1 cellular context compared by ENCODE assay signal in genomic region chr4:76087007-76087769, GRCh38.
TF ChIP-seq lines count a peak whose summit lies in the region.

No MANE protein-coding gene starts in this region.

TF ChIP-seq in HepG2, 621 proteins besides CTCF, POLR2A, EP300 and RAD21 (continued from another document and continues in another):
- TF ChIP-seq ZNF619 (CRISPR knock-in tag; IDR thresholded peaks at IDR 0.05), result no peak
- TF ChIP-seq NONO (IDR thresholded peaks at IDR 0.05), result no peak
- no peak for TF ChIP-seq NONO (CRISPR knock-in tag; conservative IDR thresholded peaks at IDR 0.05)
- TF ChIP-seq CBX5 (CRISPR knock-in tag; IDR thresholded peaks at IDR 0.05; ENCODE audit: borderline replicate concordance), result no peak
- no peak for TF ChIP-seq REST (IDR thresholded peaks at IDR 0.05; ENCODE audit: borderline replicate concordance in 1 of 2, low read depth in 1 of 2, low read length in 2 of 2)
- no peak; the same call in 1 of the 2 replicates for TF ChIP-seq MYPOP (CRISPR knock-in tag; IDR thresholded peaks at IDR 0.05)
- TF ChIP-seq SUZ12 (IDR thresholded peaks at IDR 0.05; ENCODE audit: low read depth, low read length), result no peak
- no peak for TF ChIP-seq ZBTB1 (CRISPR knock-in tag; IDR thresholded peaks at IDR 0.05; ENCODE audit: borderline replicate concordance)
- no peak for TF ChIP-seq MTF2 (CRISPR knock-in tag; IDR thresholded peaks at IDR 0.05; ENCODE audit: borderline replicate concordance)
- TF ChIP-seq IKZF5 (CRISPR knock-in tag; IDR thresholded peaks at IDR 0.05), result peak; percentile 74; the same call in 1 of the 2 replicates
- peak; percentile 67 for TF ChIP-seq STAG1 (CRISPR knock-in tag; IDR thresholded peaks at IDR 0.05)
- peak; percentile 53; the same call in 1 of the 2 replicates for TF ChIP-seq RARA (CRISPR knock-in tag; IDR thresholded peaks at IDR 0.05)
- TF ChIP-seq ZNF589 (CRISPR knock-in tag; conservative IDR thresholded peaks at IDR 0.05), result no peak
- no peak for TF ChIP-seq AGO1 (IDR thresholded peaks at IDR 0.05; ENCODE audit: low read depth, low read length, poor library complexity, severe bottlenecking)
- TF ChIP-seq KMT2B (CRISPR knock-in tag; IDR thresholded peaks at IDR 0.05), result 0 out of 2 replicates have a peak, but pooled peaks have one; percentile 28
- no peak for TF ChIP-seq CHD4 (IDR thresholded peaks at IDR 0.05; ENCODE audit: borderline replicate concordance, low read length)
- TF ChIP-seq ASH2L (IDR thresholded peaks at IDR 0.05; ENCODE audit: insufficient read length, low read depth, low read length), result no peak
- no peak for TF ChIP-seq NFAT5 (CRISPR knock-in tag; IDR thresholded peaks at IDR 0.05)
- TF ChIP-seq ZNF44 (CRISPR knock-in tag; IDR thresholded peaks at IDR 0.05), result no peak
- TF ChIP-seq ZNF629 (CRISPR knock-in tag; conservative IDR thresholded peaks at IDR 0.05), result no peak
- no peak for TF ChIP-seq FOXP4 (CRISPR knock-in tag; IDR thresholded peaks at IDR 0.05)
- TF ChIP-seq TOPORS (CRISPR knock-in tag; IDR thresholded peaks at IDR 0.05), result no peak
- no peak for TF ChIP-seq ZNF180 (CRISPR knock-in tag; IDR thresholded peaks at IDR 0.05; ENCODE audit: borderline replicate concordance, low read depth)
- TF ChIP-seq ZEB1 (IDR thresholded peaks at IDR 0.05; ENCODE audit: insufficient replicate concordance, low read depth), result no peak
- TF ChIP-seq NFATC3 (CRISPR knock-in tag; IDR thresholded peaks at IDR 0.05), result no peak
- TF ChIP-seq ZNF746 (CRISPR knock-in tag; IDR thresholded peaks at IDR 0.05), result no peak
- peak; percentile 45; the same call in 1 of the 2 replicates for TF ChIP-seq ARID4A (CRISPR knock-in tag; IDR thresholded peaks at IDR 0.05; ENCODE audit: borderline replicate concordance)
- TF ChIP-seq ZNF354B (CRISPR knock-in tag; IDR thresholded peaks at IDR 0.05), result no peak
- no peak for TF ChIP-seq ZSCAN12 (CRISPR knock-in tag; IDR thresholded peaks at IDR 0.05)
- peak; percentile 89 for TF ChIP-seq ZNF317 (CRISPR knock-in tag; IDR thresholded peaks at IDR 0.05)
- TF ChIP-seq ZNF615 (CRISPR knock-in tag; IDR thresholded peaks at IDR 0.05; ENCODE audit: borderline replicate concordance), result no peak
- no peak for TF ChIP-seq EEA1 (CRISPR knock-in tag; IDR thresholded peaks at IDR 0.05; ENCODE audit: borderline replicate concordance)
- TF ChIP-seq ZFP41 (CRISPR knock-in tag; IDR thresholded peaks at IDR 0.05; ENCODE audit: borderline replicate concordance), result no peak
- no peak for TF ChIP-seq SKI (IDR thresholded peaks at IDR 0.05; ENCODE audit: partially characterized antibody)
- TF ChIP-seq RCOR2 (CRISPR knock-in tag; IDR thresholded peaks at IDR 0.05), result no peak
- TF ChIP-seq ZBTB7B (CRISPR knock-in tag; IDR thresholded peaks at IDR 0.05), result no peak
- TF ChIP-seq RNF219 (CRISPR knock-in tag; IDR thresholded peaks at IDR 0.05), result no peak
- peak; percentile 70; the same call in 1 of the 2 replicates for TF ChIP-seq ZNF792 (CRISPR knock-in tag; IDR thresholded peaks at IDR 0.05)
- no peak for TF ChIP-seq YEATS4 (CRISPR knock-in tag; IDR thresholded peaks at IDR 0.05; ENCODE audit: borderline replicate concordance)
- no peak for TF ChIP-seq ONECUT2 (CRISPR knock-in tag; IDR thresholded peaks at IDR 0.05)
- peak; percentile 74; the same call in 1 of the 2 replicates for TF ChIP-seq TFDP1 (CRISPR knock-in tag; IDR thresholded peaks at IDR 0.05; ENCODE audit: borderline replicate concordance)
